Comparison of ENCODE assay signal across 14 cellular contexts in the genomic region with DNA sequence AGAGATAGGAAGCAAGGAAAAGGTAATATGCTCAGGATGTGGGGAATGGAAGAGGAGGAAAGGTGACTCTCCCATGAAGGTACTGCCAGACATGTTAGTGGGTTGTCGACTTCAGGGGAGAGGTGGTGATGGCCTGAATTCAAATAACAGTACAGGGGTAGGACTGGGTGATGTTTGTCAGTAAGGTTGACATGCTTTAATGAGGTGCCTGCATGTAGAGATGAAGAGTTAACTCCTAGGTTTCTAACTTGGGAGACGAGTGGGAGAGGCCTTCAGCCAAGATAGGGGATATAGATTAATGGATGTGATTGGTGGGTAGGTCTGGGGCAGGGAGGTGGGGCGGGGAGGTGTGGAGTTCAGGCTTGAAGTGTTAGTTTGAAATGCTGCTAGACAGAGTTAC. TPM values are rescaled to one million over a fixed set of nuclear protein-coding genes. Genes with fewer than 3 reads are reported as not detected.
DNase-seq lines count a peak whose midpoint lies in the region; ATAC-seq and TF ChIP-seq lines count a peak whose summit lies in the region.
"Had no signal": no experiment of that assay in that cellular context is flagged by ENCODE, and none has a peak within 500 bp of the region (broad histone marks: within the 10 kb centered on the region; RNA-seq: fewer than 3 reads in every experiment).

No MANE protein-coding gene starts in this region.

- TF ChIP-seq POLR2A in adrenal gland (IDR thresholded peaks at IDR 0.05), result no peak

- intact Hi-C loops in activated T-helper 2 cell treated with anti-CD3 and anti-CD28 coated beads, Interferon-gamma antibody, Interleukin-2, Interleukin-4, amounts not matched to agents 10 μg/mL and 5 μg/mL and 100 μg/mL, durations not matched to agents 14 hours and 24 hours and 36 hours (cut with micrococcal nuclease), result loop anchor here (5.0 to 10.0 kb wide), 5 partner anchors 134 to 1921 kb away; a partner anchor contains a TSS
- intact Hi-C loops in natural killer cell (cut with micrococcal nuclease) (loop anchor here (5.0 kb wide), 1 partner anchor 616 kb away; a partner anchor contains a TSS), adrenal gland (cut with DNase I) (no loop called here)

- POLR2A ChIA-PET in CD8-positive, alpha-beta memory T cell (lab: Charles Lee), result no interaction called here

- H3K27ac ChIP-seq in CD8-positive, alpha-beta memory T cell (ENCODE audit: low read depth, low read length), result no peak overlapping the region
- H3K27ac ChIP-seq in Karpas-422 (ENCODE audit: low read length) (no peak overlapping the region), adrenal gland (peak overlapping the region in 1 of 5 donors; percentile 37)
- H3K27ac ChIP-seq: transverse colon had no signal

- H2AFZ ChIP-seq in Karpas-422 (ENCODE audit: low read length), result no peak overlapping the region

- peaks cover 54 to 74% (median 66%) of the 10 kb centered on the region in 3 donors for H3K4me1 Mint-ChIP-seq in CD8-positive, alpha-beta memory T cell
- peaks cover 48% of the 10 kb centered on the region for H3K4me1 Mint-ChIP-seq in activated T-helper 2 cell treated with anti-CD3 and anti-CD28 coated beads, Interferon-gamma antibody, Interleukin-2, Interleukin-4, amounts not matched to agents 10 μg/mL and 5 μg/mL and 100 μg/mL, durations not matched to agents 14 hours and 24 hours and 36 hours (ENCODE audit: low read depth)
- peaks cover 49 to 55% of the 10 kb centered on the region in 2 donors for H3K4me1 Mint-ChIP-seq in natural killer cell

- 58 to 86% (median 73%) methylated on average over 3 of the region's 3 CpGs for WGBS in adrenal gland, 4 donors

- H3K36me3 ChIP-seq in CD8-positive, alpha-beta memory T cell (ENCODE audit: insufficient read depth, low read length), result no peaks in the 10 kb centered on the region
- H3K36me3 ChIP-seq in Karpas-422 (ENCODE audit: insufficient read depth, low read length) (peaks cover 14% of the 10 kb centered on the region; the same call in 1 of the 2 replicates), adrenal gland (replicated peaks in 1 of 2) (no peaks in the 10 kb centered on the region)

- H3K4me1 ChIP-seq in CD8-positive, alpha-beta memory T cell (ENCODE audit: insufficient read depth, low read length), result peaks cover 24% of the 10 kb centered on the region
- H3K4me1 ChIP-seq in Karpas-422 (ENCODE audit: low read length), result peaks cover 51% of the 10 kb centered on the region
- peaks cover 15 to 53% of the 10 kb centered on the region in 2 donors for H3K4me1 ChIP-seq in adrenal gland (replicated peaks in 1 of 2)

- no peak for DNase-seq in CD8-positive, alpha-beta memory T cell
- no peak for DNase-seq in Karpas-422
- DNase-seq in activated T-helper 2 cell treated with anti-CD3 and anti-CD28 coated beads, Interferon-gamma antibody, Interleukin-2, Interleukin-4, amounts not matched to agents 10 μg/mL and 5 μg/mL and 100 μg/mL, durations not matched to agents 14 hours and 24 hours and 36 hours (ENCODE audit: low spot score), result no peak
- DNase-seq in natural killer cell, result no peak
- no peak for DNase-seq in adrenal gland
- no peak for DNase-seq in NCI-H1048 (lab: John Stamatoyannopoulos, UW)
- no peak for DNase-seq in DMS53 treated with DMSO at 0.1 percent for 48 hours (lab: John Stamatoyannopoulos, UW; ENCODE audit: unreplicated experiment)
- DNase-seq: anterior cingulate cortex; cortex of kidney; NCI-H2029 treated with DMSO at 0.1 percent for 48 hours; NCI-H748 treated with DMSO at 0.1 percent for 48 hours; stimulated activated CD8-positive, alpha-beta memory T cell treated with anti-CD3 and anti-CD28 coated beads, Interleukin-4, amount 100 ng/mL, for 48 hours; transverse colon had no signal

- no peaks in the 10 kb centered on the region for H3K9me3 Mint-ChIP-seq in CD8-positive, alpha-beta memory T cell
- H3K9me3 Mint-ChIP-seq in activated T-helper 2 cell treated with anti-CD3 and anti-CD28 coated beads, Interferon-gamma antibody, Interleukin-2, Interleukin-4, amounts not matched to agents 10 μg/mL and 5 μg/mL and 100 μg/mL, durations not matched to agents 14 hours and 24 hours and 36 hours, result no peaks in the 10 kb centered on the region
- H3K9me3 Mint-ChIP-seq in natural killer cell, result no peaks in the 10 kb centered on the region

- CTCF ChIA-PET in CD8-positive, alpha-beta memory T cell (lab: Charles Lee), result no interaction called here

- no peak for ATAC-seq in natural killer cell
- ATAC-seq: esophagus mucosa had no signal

- H3K27ac Mint-ChIP-seq in CD8-positive, alpha-beta memory T cell, result peak overlapping the region in 7 of 8 donors; percentile 8 to 67 (median 43)
- peak overlapping the region; percentile 10 for H3K27ac Mint-ChIP-seq in activated T-helper 2 cell treated with anti-CD3 and anti-CD28 coated beads, Interferon-gamma antibody, Interleukin-2, Interleukin-4, amounts not matched to agents 10 μg/mL and 5 μg/mL and 100 μg/mL, durations not matched to agents 14 hours and 24 hours and 36 hours
- peak overlapping the region; percentile 2 to 19 for H3K27ac Mint-ChIP-seq in natural killer cell

- H3K27me3 Mint-ChIP-seq in CD8-positive, alpha-beta memory T cell, result no peaks in the 10 kb centered on the region
- H3K27me3 Mint-ChIP-seq in activated T-helper 2 cell treated with anti-CD3 and anti-CD28 coated beads, Interferon-gamma antibody, Interleukin-2, Interleukin-4, amounts not matched to agents 10 μg/mL and 5 μg/mL and 100 μg/mL, durations not matched to agents 14 hours and 24 hours and 36 hours (ENCODE audit: low read depth), result no peaks in the 10 kb centered on the region
- no peaks in the 10 kb centered on the region for H3K27me3 Mint-ChIP-seq in natural killer cell (ENCODE audit: low read depth in 2 of 2)

- peaks cover 73% of the 10 kb centered on the region for H3K79me2 ChIP-seq in Karpas-422 (ENCODE audit: low read length)

- H3K9me3 ChIP-seq in CD8-positive, alpha-beta memory T cell (ENCODE audit: low read length), result no peaks in the 10 kb centered on the region
- H3K9me3 ChIP-seq in Karpas-422 (ENCODE audit: low read length), result no peaks in the 10 kb centered on the region
- no peaks in the 10 kb centered on the region for H3K9me3 ChIP-seq in adrenal gland (replicated peaks in 1 of 3)
- H3K9me3 ChIP-seq: transverse colon had no signal

- peaks cover 0 to 17% (median 0%) of the 10 kb centered on the region in 3 donors for H3K36me3 Mint-ChIP-seq in CD8-positive, alpha-beta memory T cell
- H3K36me3 Mint-ChIP-seq in activated T-helper 2 cell treated with anti-CD3 and anti-CD28 coated beads, Interferon-gamma antibody, Interleukin-2, Interleukin-4, amounts not matched to agents 10 μg/mL and 5 μg/mL and 100 μg/mL, durations not matched to agents 14 hours and 24 hours and 36 hours (ENCODE audit: low read depth), result peaks cover 16% of the 10 kb centered on the region
- no peaks in the 10 kb centered on the region for H3K36me3 Mint-ChIP-seq in natural killer cell

- peak overlapping the region; percentile 95 for H3K4me2 ChIP-seq in Karpas-422 (ENCODE audit: low read depth, low read length, poor library complexity, severe bottlenecking)

- H3K4me3 ChIP-seq in CD8-positive, alpha-beta memory T cell (ENCODE audit: low read length), result no peak overlapping the region
- H3K4me3 ChIP-seq in Karpas-422 (ENCODE audit: low read length), result peak overlapping the region; percentile 10; the same call in 1 of the 2 replicates
- H3K4me3 ChIP-seq in adrenal gland, result no peak overlapping the region
- H3K4me3 ChIP-seq: transverse colon had no signal

- peak overlapping the region; percentile 0 to 98 (median 48) for H3K4me3 Mint-ChIP-seq in CD8-positive, alpha-beta memory T cell
- no peak overlapping the region for H3K4me3 Mint-ChIP-seq in activated T-helper 2 cell treated with anti-CD3 and anti-CD28 coated beads, Interferon-gamma antibody, Interleukin-2, Interleukin-4, amounts not matched to agents 10 μg/mL and 5 μg/mL and 100 μg/mL, durations not matched to agents 14 hours and 24 hours and 36 hours (ENCODE audit: low read depth)
- peak overlapping the region; percentile 58 for H3K4me3 Mint-ChIP-seq in natural killer cell

- H3K9me2 ChIP-seq in Karpas-422 (replicated peaks; ENCODE audit: insufficient read depth, low read length), result no peaks in the 10 kb centered on the region

- no peak overlapping the region for H3K9ac ChIP-seq in Karpas-422 (ENCODE audit: low read length)

- peaks cover 20% of the 10 kb centered on the region; the same call in 1 of the 2 replicates for H4K20me1 ChIP-seq in Karpas-422 (ENCODE audit: insufficient read depth, low read depth, low read length)

- TF ChIP-seq CTCF in natural killer cell (IDR thresholded peaks at IDR 0.05) (no peak), adrenal gland (IDR thresholded peaks at IDR 0.05) (no peak)

- no peaks in the 10 kb centered on the region for H3K27me3 ChIP-seq in CD8-positive, alpha-beta memory T cell (ENCODE audit: insufficient read depth, low read length, poor library complexity, severe bottlenecking)
- H3K27me3 ChIP-seq in Karpas-422 (ENCODE audit: low read length) (no peaks in the 10 kb centered on the region), adrenal gland (no peaks in the 10 kb centered on the region)
- H3K27me3 ChIP-seq: transverse colon had no signal

RNA-seq across cellular contexts. Expression of a gene that starts 2.6 kb away (rescaled TPM):
- 10 to 100 TPM; 27.5 to 29.6 TPM for total RNA-seq in CD8-positive, alpha-beta memory T cell
- polyA plus RNA-seq in CD8-positive, alpha-beta memory T cell, result 10.1 TPM
- 33.4 and 50.4 TPM in 2 replicates for total RNA-seq in Karpas-422 (2014; rRNA removed; shearing (Covaris generic); ENCODE audit: low replicate concordance)
- 35.2 and 35.3 TPM in 2 replicates for total RNA-seq in activated T-helper 2 cell treated with anti-CD3 and anti-CD28 coated beads, Interferon-gamma antibody, Interleukin-2, Interleukin-4, amounts not matched to agents 10 μg/mL and 5 μg/mL and 100 μg/mL, durations not matched to agents 14 hours and 24 hours and 36 hours
- total RNA-seq in natural killer cell (10 to 100 TPM; 34.3 to 62.5 (median 48.7) TPM), adrenal gland (10 to 100 TPM; 23.6 to 60.2 (median 42.1) TPM)
- 10 to 100 TPM; 17.0 to 38.2 (median 17.6) TPM for polyA plus RNA-seq in adrenal gland

Comparison
In these comparisons a context has a peak if more than half of its experiments do, and no peak if none do; other contexts are left out.
1. intact Hi-C loops: an anchor here in activated T-helper 2 cell treated with anti-CD3 and anti-CD28 coated beads, Interferon-gamma antibody, Interleukin-2, Interleukin-4, amounts not matched to agents 10 μg/mL and 5 μg/mL and 100 μg/mL, durations not matched to agents 14 hours and 24 hours and 36 hours (5.0 to 10.0 kb wide) and natural killer cell (5.0 kb wide); none called in adrenal gland.